Comparison of ENCODE assay signal across 9 cellular contexts in the genomic region with DNA sequence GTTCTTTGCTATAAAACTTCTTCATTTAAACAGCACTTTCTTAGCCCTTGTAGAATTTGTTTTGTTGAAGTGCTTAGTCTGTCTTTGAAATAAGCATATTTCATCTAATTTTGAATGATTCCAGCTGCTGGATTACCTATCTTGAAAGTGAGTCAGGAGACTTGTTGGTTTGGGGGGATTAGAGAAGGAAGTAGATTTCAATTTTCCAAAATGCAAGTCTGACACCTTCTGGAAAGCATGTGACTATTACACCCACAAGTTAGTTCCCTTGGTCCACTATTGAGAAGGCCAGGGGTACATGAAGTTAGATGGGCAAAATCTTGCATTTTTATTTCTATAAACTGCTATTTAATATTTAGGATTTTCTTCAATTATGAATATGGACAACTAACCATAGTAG.
DNase-seq lines count a peak whose midpoint lies in the region; ATAC-seq and TF ChIP-seq lines count a peak whose summit lies in the region.
"Had no signal": no experiment of that assay in that cellular context is flagged by ENCODE, and none has a peak within 500 bp of the region (broad histone marks: within the 10 kb centered on the region; RNA-seq: fewer than 3 reads in every experiment).

No MANE protein-coding gene starts in this region.

- H4K20me1 ChIP-seq in PC-3 (ENCODE audit: low read length): no peaks in the 10 kb centered on the region

- CTCF ChIA-PET in PC-3 (lab: Charles Lee): no interaction called here
- CTCF ChIA-PET in activated CD8-positive, alpha-beta T cell treated with anti-CD3 and anti-CD28 coated beads, Interleukin-2, amount 10 ng/mL, durations not matched to agents 7 days and 5 days (lab: Charles Lee): no interaction called here

- no peaks in the 10 kb centered on the region for H3K27me3 ChIP-seq in PC-3 (ENCODE audit: low read length)
- H3K27me3 ChIP-seq in testis: no peaks in the 10 kb centered on the region

- BruUV-seq in PC-3 (replicated peaks; lab: Mats Ljungman, UMichigan): no TSS peak

- H3K36me3 ChIP-seq in PC-3 (ENCODE audit: low read depth, low read length) (no peaks in the 10 kb centered on the region), testis (ENCODE audit: low read depth, missing control alignments) (no peaks in the 10 kb centered on the region)

- no peak for TF ChIP-seq POLR2A in testis (IDR thresholded peaks at IDR 0.05)

- peak; percentile 18 for DNase-seq in NCI-H2196 (lab: John Stamatoyannopoulos, UW; ENCODE audit: unreplicated experiment)
- no peak for DNase-seq in NCI-H2196 treated with DMSO at 0.1 percent for 48 hours (lab: John Stamatoyannopoulos, UW; ENCODE audit: unreplicated experiment)
- DNase-seq in PC-3: peak; percentile 49
- peak; percentile 62 for DNase-seq in glomerular visceral epithelial cell (ENCODE audit: extremely low spot score)
- no peak for DNase-seq in testis
- DNase-seq in COLO668 (lab: John Stamatoyannopoulos, UW; ENCODE audit: unreplicated experiment): no peak
- DNase-seq in activated CD8-positive, alpha-beta T cell treated with anti-CD3 and anti-CD28 coated beads, Interleukin-2, amount 10 ng/mL, durations not matched to agents 7 days and 5 days: no peak
- no peak for DNase-seq in COLO829 (ENCODE audit: low spot score)
- DNase-seq: activated T-cell treated with anti-CD3 and anti-CD28 coated beads, Interleukin-2, amount 50 U/mL, for 4 hours had no signal

- no peak overlapping the region for H3K27ac ChIP-seq in PC-3 (ENCODE audit: low read length)
- H3K27ac ChIP-seq in testis: no peak overlapping the region

- H3K4me2 ChIP-seq in PC-3 (ENCODE audit: low read length): no peak overlapping the region

- no peak overlapping the region for H3K4me3 Mint-ChIP-seq in activated CD8-positive, alpha-beta T cell treated with anti-CD3 and anti-CD28 coated beads, Interleukin-2, amount 10 ng/mL, durations not matched to agents 7 days and 5 days
- H3K4me3 Mint-ChIP-seq: activated T-cell treated with anti-CD3 and anti-CD28 coated beads, Interleukin-2, amount 50 U/mL, for 4 hours had no signal

- peaks cover 5% of the 10 kb centered on the region for H3K27me3 Mint-ChIP-seq in activated CD8-positive, alpha-beta T cell treated with anti-CD3 and anti-CD28 coated beads, Interleukin-2, amount 10 ng/mL, durations not matched to agents 7 days and 5 days (ENCODE audit: low read depth)

- no peaks in the 10 kb centered on the region for H3K9me3 Mint-ChIP-seq in activated CD8-positive, alpha-beta T cell treated with anti-CD3 and anti-CD28 coated beads, Interleukin-2, amount 10 ng/mL, durations not matched to agents 7 days and 5 days (ENCODE audit: insufficient read depth)
- H3K9me3 Mint-ChIP-seq: activated T-cell treated with anti-CD3 and anti-CD28 coated beads, Interleukin-2, amount 50 U/mL, for 4 hours had no signal

- no peaks in the 10 kb centered on the region for H3K79me2 ChIP-seq in PC-3 (ENCODE audit: low read length)

- no peaks in the 10 kb centered on the region for H3K4me1 Mint-ChIP-seq in activated CD8-positive, alpha-beta T cell treated with anti-CD3 and anti-CD28 coated beads, Interleukin-2, amount 10 ng/mL, durations not matched to agents 7 days and 5 days (ENCODE audit: low read depth)

- H3F3A ChIP-seq in PC-3 (ENCODE audit: low read length, unreplicated experiment): no peaks in the 10 kb centered on the region

- TF ChIP-seq CTCF in PC-3 (conservative IDR thresholded peaks at IDR 0.05; ENCODE audit: low read depth, low read length) (peak; percentile 67), testis (IDR thresholded peaks at IDR 0.05) (peak; percentile 11 to 32 (median 18))

- H3K4me3 ChIP-seq in PC-3 (ENCODE audit: low read length) (no peak overlapping the region), testis (no peak overlapping the region)

- H3K4me1 ChIP-seq in PC-3 (ENCODE audit: insufficient read depth, low read length) (no peaks in the 10 kb centered on the region), testis (no peaks in the 10 kb centered on the region)

- no peak overlapping the region for H3K27ac Mint-ChIP-seq in activated CD8-positive, alpha-beta T cell treated with anti-CD3 and anti-CD28 coated beads, Interleukin-2, amount 10 ng/mL, durations not matched to agents 7 days and 5 days

- no peaks in the 10 kb centered on the region for H3K36me3 Mint-ChIP-seq in activated CD8-positive, alpha-beta T cell treated with anti-CD3 and anti-CD28 coated beads, Interleukin-2, amount 10 ng/mL, durations not matched to agents 7 days and 5 days (ENCODE audit: low read depth)

- no peak overlapping the region for H2AFZ ChIP-seq in PC-3 (ENCODE audit: low read length)

- peak; percentile 24; the same call in 1 of the 2 replicates for ATAC-seq in PC-3
- no peak for ATAC-seq in activated CD8-positive, alpha-beta T cell treated with anti-CD3 and anti-CD28 coated beads, Interleukin-2, amount 10 ng/mL, durations not matched to agents 7 days and 5 days
- ATAC-seq: activated T-cell treated with anti-CD3 and anti-CD28 coated beads, Interleukin-2, amount 50 U/mL, for 4 hours had no signal

- POLR2A ChIA-PET in PC-3 (lab: Charles Lee; ENCODE audit: unreplicated experiment): no interaction called here
- POLR2A ChIA-PET in activated CD8-positive, alpha-beta T cell treated with anti-CD3 and anti-CD28 coated beads, Interleukin-2, amount 10 ng/mL, durations not matched to agents 7 days and 5 days (lab: Charles Lee): no interaction called here

- intact Hi-C loops in PC-3 (cut with micrococcal nuclease) (loop anchor here (1.0 to 5.0 kb wide), 2 partner anchors 133 to 221 kb away; no protein-coding TSS in a partner anchor), testis (cut with DNase I; ENCODE audit: low total_unique reads) (loop anchor here (10.0 kb wide), 1 partner anchor 133 kb away; no protein-coding TSS in a partner anchor)

- no peak overlapping the region for H3K9ac ChIP-seq in PC-3 (ENCODE audit: low read length)

- H3K9me3 ChIP-seq in PC-3 (ENCODE audit: low read length) (no peaks in the 10 kb centered on the region), testis (no peaks in the 10 kb centered on the region)

- no peaks in the 10 kb centered on the region for H3K9me2 ChIP-seq in PC-3 (replicated peaks; ENCODE audit: low read length)

Comparison
In these comparisons a context has a peak if more than half of its experiments do, and no peak if none do; other contexts are left out.
1. DNase-seq: peak in NCI-H2196 (single experiment), PC-3 (single experiment) and glomerular visceral epithelial cell (single experiment); none in NCI-H2196 treated with DMSO at 0.1 percent for 48 hours (single experiment), testis (single experiment), COLO668 (single experiment), activated CD8-positive, alpha-beta T cell treated with anti-CD3 and anti-CD28 coated beads, Interleukin-2, amount 10 ng/mL, durations not matched to agents 7 days and 5 days (single experiment) and COLO829 (single experiment).